ENCODE assay signal across 15 cellular contexts in the genomic region with DNA sequence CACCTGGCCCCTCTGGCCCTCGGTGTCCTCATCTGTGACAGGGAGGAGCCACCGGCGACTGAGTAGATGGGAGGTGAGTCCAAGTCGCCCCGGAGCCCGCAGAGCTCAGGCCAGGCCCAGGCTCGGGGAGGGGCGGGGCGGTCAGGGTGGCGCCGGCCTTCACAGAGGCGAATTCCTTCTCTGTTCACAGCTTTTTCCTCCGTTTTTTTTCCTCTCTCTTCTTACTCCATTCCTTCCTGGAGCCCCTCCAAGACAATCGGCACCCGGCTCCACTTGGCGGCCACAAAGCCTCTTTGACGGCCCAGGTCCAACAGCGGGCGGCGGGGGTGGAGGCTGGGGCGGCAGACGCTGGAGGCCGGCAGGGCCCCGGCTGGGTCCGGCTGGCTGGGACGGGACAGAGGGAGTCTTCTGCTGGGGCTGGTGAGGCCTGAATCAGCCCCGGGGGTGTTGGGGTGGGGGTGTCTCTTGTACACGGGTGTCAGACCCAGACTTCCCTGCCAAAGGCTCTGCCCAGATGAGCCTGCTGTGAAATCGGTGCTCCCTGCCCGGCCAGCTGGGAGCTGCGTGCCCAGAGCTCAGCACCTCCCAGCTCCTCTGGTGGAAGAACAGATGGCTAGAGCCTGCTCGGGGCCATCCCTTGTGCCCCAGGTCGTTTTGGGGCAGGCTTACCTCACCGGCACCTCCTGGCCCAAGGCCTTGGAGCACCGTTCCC. TPM values are rescaled to one million over a fixed set of nuclear protein-coding genes. Genes with fewer than 3 reads are reported as not detected.
DNase-seq lines count a peak whose midpoint lies in the region; ATAC-seq and TF ChIP-seq lines count a peak whose summit lies in the region.
"Had no signal": no experiment of that assay in that cellular context is flagged by ENCODE, and none has a peak within 500 bp of the region (broad histone marks: within the 10 kb centered on the region; RNA-seq: fewer than 3 reads in every experiment).

No MANE protein-coding gene starts in this region.

- H3K9me3 Mint-ChIP-seq in glutamatergic neuron (ENCODE audit: unreplicated experiment) (peaks cover 2% of the 10 kb centered on the region), osteocyte (ENCODE audit: unreplicated experiment) (no peaks in the 10 kb centered on the region)
- H3K9me3 Mint-ChIP-seq: brain; T-helper 2 cell treated with Interferon-gamma antibody and Interleukin-4, amounts not matched to agents 5 μg/mL and 100 μg/mL, for 36 hours had no signal

- H3K27me3 ChIP-seq in adipocyte (replicated peaks; ENCODE audit: control insufficient read depth, insufficient read depth, low read length) (no peaks in the 10 kb centered on the region), osteoblast (ENCODE audit: insufficient read depth, low read length) (no peaks in the 10 kb centered on the region)

- peak overlapping the region; percentile 71 for H3K4me2 ChIP-seq in osteoblast (ENCODE audit: insufficient read depth, low read length)

- H3K4me3 ChIP-seq in AG09309 (ENCODE audit: control insufficient read depth, low read depth, low read length): peak overlapping the region; percentile 3
- H3K4me3 ChIP-seq in adipocyte (ENCODE audit: low read length): peak overlapping the region; percentile 22
- peak overlapping the region; percentile 58 for H3K4me3 ChIP-seq in osteoblast (ENCODE audit: insufficient read depth, low read length)

- H3K4me1 Mint-ChIP-seq in glutamatergic neuron (ENCODE audit: low read depth, unreplicated experiment) (no peaks in the 10 kb centered on the region), osteocyte (ENCODE audit: unreplicated experiment) (peaks cover 14% of the 10 kb centered on the region)
- H3K4me1 Mint-ChIP-seq: activated CD8-positive, alpha-beta memory T cell treated with anti-CD3 and anti-CD28 coated beads, Interleukin-2, amount 10 ng/mL, durations not matched to agents 7 days and 5 days had no signal

- H3K27ac ChIP-seq in osteoblast (ENCODE audit: low read depth, low read length): peak overlapping the region; percentile 51

- H3K79me2 ChIP-seq in osteoblast (ENCODE audit: insufficient read depth, low read length): no peaks in the 10 kb centered on the region

- ATAC-seq in HG03457 (IDR thresholded peaks at IDR 0.05; ENCODE audit: unreplicated experiment): no peak
- ATAC-seq in HG02798 (IDR thresholded peaks at IDR 0.05; ENCODE audit: poor library complexity, unreplicated experiment): no peak
- ATAC-seq: activated CD8-positive, alpha-beta memory T cell treated with anti-CD3 and anti-CD28 coated beads, Interleukin-2, amount 10 ng/mL, durations not matched to agents 7 days and 5 days had no signal

- H3K36me3 Mint-ChIP-seq in glutamatergic neuron (ENCODE audit: unreplicated experiment) (no peaks in the 10 kb centered on the region), osteocyte (ENCODE audit: unreplicated experiment) (no peaks in the 10 kb centered on the region)
- H3K36me3 Mint-ChIP-seq: activated CD8-positive, alpha-beta memory T cell treated with anti-CD3 and anti-CD28 coated beads, Interleukin-2, amount 10 ng/mL, durations not matched to agents 7 days and 5 days; brain had no signal

- DNase-seq in AG09309 (ENCODE audit: low read depth): no peak
- DNase-seq in adipocyte (ENCODE audit: low read depth): no peak
- DNase-seq in glutamatergic neuron: no peak
- DNase-seq in osteoblast (ENCODE audit: insufficient read length, low spot score, missing footprints): peak; percentile 99
- DNase-seq in osteocyte (ENCODE audit: extremely low spot score, unreplicated experiment): no peak
- DNase-seq in stimulated activated naive CD4-positive, alpha-beta T cell (lab: John Stamatoyannopoulos, UW): no peak
- DNase-seq: activated CD8-positive, alpha-beta memory T cell treated with anti-CD3 and anti-CD28 coated beads, Interleukin-2, amount 10 ng/mL, durations not matched to agents 7 days and 5 days; BE2C; NCI-H1694 treated with DMSO at 0.1 percent for 48 hours; stimulated activated CD4-positive, alpha-beta T cell treated with anti-CD3 and anti-CD28 coated beads, Interleukin-4, amount 100 ng/mL, for 1 hour; trophoblast cell had no signal

- H3K4me1 ChIP-seq in adipocyte (ENCODE audit: control insufficient read depth, insufficient read depth, low read length): peaks cover 33% of the 10 kb centered on the region
- peaks cover 11% of the 10 kb centered on the region for H3K4me1 ChIP-seq in osteoblast (ENCODE audit: insufficient read depth, low read length)
- H3K4me1 ChIP-seq: BE2C had no signal

- peak overlapping the region; percentile 48 for H3K27ac Mint-ChIP-seq in glutamatergic neuron (ENCODE audit: unreplicated experiment)
- H3K27ac Mint-ChIP-seq in osteocyte (ENCODE audit: unreplicated experiment): no peak overlapping the region
- H3K27ac Mint-ChIP-seq: activated CD8-positive, alpha-beta memory T cell treated with anti-CD3 and anti-CD28 coated beads, Interleukin-2, amount 10 ng/mL, durations not matched to agents 7 days and 5 days; T-helper 2 cell treated with Interferon-gamma antibody and Interleukin-4, amounts not matched to agents 5 μg/mL and 100 μg/mL, for 36 hours had no signal

- H3K9me3 ChIP-seq in adipocyte (ENCODE audit: control insufficient read depth, low read length) (no peaks in the 10 kb centered on the region), osteoblast (ENCODE audit: low read depth, low read length) (no peaks in the 10 kb centered on the region)
- H3K9me3 ChIP-seq: BE2C had no signal

- TF ChIP-seq CTCF in AG09309 (IDR thresholded peaks at IDR 0.05; ENCODE audit: control insufficient read depth, insufficient read depth, low read depth, low read length, missing control alignments) (no peak), glutamatergic neuron (IDR thresholded peaks at IDR 0.05; ENCODE audit: partially characterized antibody, unreplicated experiment) (no peak), osteoblast (IDR thresholded peaks at IDR 0.05; ENCODE audit: extremely low read depth, low read depth, low read length) (no peak), osteocyte (IDR thresholded peaks at IDR 0.05) (no peak)

- H3K36me3 ChIP-seq in adipocyte (ENCODE audit: control insufficient read depth, insufficient read depth, low read length, severe bottlenecking): no peaks in the 10 kb centered on the region
- H3K36me3 ChIP-seq in osteoblast (ENCODE audit: insufficient read depth, low read length): no peaks in the 10 kb centered on the region
- H3K36me3 ChIP-seq: BE2C had no signal

- H3K27me3 Mint-ChIP-seq in glutamatergic neuron (ENCODE audit: unreplicated experiment): peaks cover 2% of the 10 kb centered on the region
- no peaks in the 10 kb centered on the region for H3K27me3 Mint-ChIP-seq in osteocyte (ENCODE audit: unreplicated experiment)
- H3K27me3 Mint-ChIP-seq: activated CD8-positive, alpha-beta memory T cell treated with anti-CD3 and anti-CD28 coated beads, Interleukin-2, amount 10 ng/mL, durations not matched to agents 7 days and 5 days; brain had no signal

- H3K4me3 Mint-ChIP-seq in glutamatergic neuron (ENCODE audit: unreplicated experiment) (no peak overlapping the region), osteocyte (ENCODE audit: unreplicated experiment) (no peak overlapping the region)
- H3K4me3 Mint-ChIP-seq: activated CD8-positive, alpha-beta memory T cell treated with anti-CD3 and anti-CD28 coated beads, Interleukin-2, amount 10 ng/mL, durations not matched to agents 7 days and 5 days; brain; T-helper 2 cell treated with Interferon-gamma antibody and Interleukin-4, amounts not matched to agents 5 μg/mL and 100 μg/mL, for 36 hours had no signal

- H3K9ac ChIP-seq in adipocyte (ENCODE audit: low read length): peak overlapping the region; percentile 79

- H4K20me1 ChIP-seq in osteoblast (ENCODE audit: insufficient read depth, low read length): no peaks in the 10 kb centered on the region

- peak overlapping the region; percentile 78 for H2AFZ ChIP-seq in osteoblast (ENCODE audit: low read length)

RNA-seq across cellular contexts. Expression of gene FGFRL1, which starts 22.6 kb away (rescaled TPM):
- total RNA-seq in glutamatergic neuron (ENCODE audit: unreplicated experiment): 20.9 TPM
- 29.2 and 30.8 TPM in 2 replicates for total RNA-seq in osteoblast
- total RNA-seq in osteocyte: 56.9 and 59.8 TPM in 2 replicates

RNA-seq across cellular contexts. Expression of gene SLC26A1, which starts 40.8 kb away (rescaled TPM):
- total RNA-seq in glutamatergic neuron (ENCODE audit: unreplicated experiment) (0.54 TPM), osteoblast (0.36 and 0.59 TPM in 2 replicates), osteocyte (0.78 and 0.83 TPM in 2 replicates)
- total RNA-seq: activated CD8-positive, alpha-beta memory T cell treated with anti-CD3 and anti-CD28 coated beads, Interleukin-2, amount 10 ng/mL, durations not matched to agents 7 days and 5 days had no signal

RNA-seq across cellular contexts. Expression of gene IDUA, which starts 47.2 kb away (rescaled TPM):
- total RNA-seq in glutamatergic neuron (ENCODE audit: unreplicated experiment) (20.3 TPM), osteoblast (23.0 and 26.4 TPM in 2 replicates), osteocyte (58.0 and 67.8 TPM in 2 replicates)

Comparison
In these comparisons a context has a peak if more than half of its experiments do, and no peak if none do; other contexts are left out.
1. H3K4me3 ChIP-seq: peak in every context shown above with its lines; median percentile 58 in osteoblast; 22 in adipocyte; 3 in AG09309.